ENCODE assay signal across 9 cellular contexts in genomic region chr14:104986487-104987164, GRCh38. TPM values are rescaled to one million over a fixed set of nuclear protein-coding genes. Genes with fewer than 3 reads are reported as not detected.
DNase-seq lines count a peak whose midpoint lies in the region; TF ChIP-seq lines count a peak whose summit lies in the region.
"Had no signal": no experiment of that assay in that cellular context is flagged by ENCODE, and none has a peak within 500 bp of the region (broad histone marks: within the 10 kb centered on the region; RNA-seq: fewer than 3 reads in every experiment).

No MANE protein-coding gene starts in this region.

- H3K36me3 ChIP-seq in HUES64 (ENCODE audit: insufficient read depth, low read length) (no peaks in the 10 kb centered on the region; the same call in 1 of the 2 replicates), muscle layer of colon (ENCODE audit: insufficient read depth, low read length) (no peaks in the 10 kb centered on the region)

- TF ChIP-seq POLR2A in lower leg skin (IDR thresholded peaks at IDR 0.05): no peak

- DNase-seq in cerebellum (ENCODE audit: low spot score): peak; percentile 49
- DNase-seq in NCI-H446 (lab: John Stamatoyannopoulos, UW): no peak
- no peak for DNase-seq in NCI-H1105 treated with DMSO at 0.1 percent for 48 hours (lab: John Stamatoyannopoulos, UW)
- no peak for DNase-seq in SHP77 (lab: John Stamatoyannopoulos, UW)
- no peak for DNase-seq in lower leg skin (ENCODE audit: low spot score in 2 of 2)
- DNase-seq: T1000 had no signal

- H3K4me3 ChIP-seq in HUES64 (ENCODE audit: low read length) (peak overlapping the region; percentile 84), muscle layer of colon (ENCODE audit: low read depth in 1 of 2, low read length in 2 of 2) (peak overlapping the region; percentile 55 to 87), lower leg skin (ENCODE audit: low read depth, poor library complexity, severe bottlenecking) (no peak overlapping the region)

- no peaks in the 10 kb centered on the region for H3K9me3 ChIP-seq in HUES64 (ENCODE audit: insufficient read depth, low read depth, low read length)
- H3K9me3 ChIP-seq in muscle layer of colon (ENCODE audit: low read length): no peaks in the 10 kb centered on the region

- WGBS in HUES64: 72% methylated on average over 19 of the region's 19 CpGs
- 57 to 68% methylated on average over 16 to 19 of the region's 19 CpGs for WGBS in lower leg skin, 2 donors

- H3K27ac ChIP-seq in 22Rv1: 0 out of 2 replicates have a peak overlapping the region, but pooled peaks have one; percentile 73
- no peak overlapping the region for H3K27ac ChIP-seq in HUES64 (ENCODE audit: low read depth, low read length)
- H3K27ac ChIP-seq in muscle layer of colon (ENCODE audit: low read depth, low read length): peak overlapping the region; percentile 32

- H3K4me1 ChIP-seq in HUES64 (ENCODE audit: insufficient read depth, low read length) (no peaks in the 10 kb centered on the region; the same call in 1 of the 2 replicates), muscle layer of colon (ENCODE audit: insufficient read depth, low read length) (peaks cover 12% of the 10 kb centered on the region)

- no peak for TF ChIP-seq CTCF in 22Rv1 (IDR thresholded peaks at IDR 0.05)
- no peak for TF ChIP-seq CTCF in lower leg skin (IDR thresholded peaks at IDR 0.05)

- H3K27me3 ChIP-seq in HUES64 (ENCODE audit: insufficient read depth, low read length): 0 out of 2 replicates have a peak, but pooled peaks cover 4% of the 10 kb centered on the region
- H3K27me3 ChIP-seq in muscle layer of colon (ENCODE audit: control insufficient read depth in 1 of 2, insufficient read depth in 2 of 2, low read length in 2 of 2): no peaks in the 10 kb centered on the region

- intact Hi-C loops in lower leg skin (cut with DNase I; ENCODE audit: low total_unique reads): no loop called here

- H3K9ac ChIP-seq in HUES64 (ENCODE audit: low read depth, low read length): no peak overlapping the region
- no peak overlapping the region for H3K9ac ChIP-seq in muscle layer of colon (ENCODE audit: low read length)

RNA-seq across cellular contexts. Expression of gene CLBA1, which starts 1.0 kb away (rescaled TPM):
- 3.4 TPM for polyA plus RNA-seq in HUES64 (2013, experiment 1 of 2)
- polyA plus RNA-seq in HUES64 (2013, experiment 2 of 2): 3.2 TPM
- total RNA-seq in cerebellum (7.5 TPM), lower leg skin (10 to 100 TPM in 1 of 4 donors, 1 to 10 TPM in 3; 2.2 to 11.7 (median 6.5) TPM)

RNA-seq across cellular contexts. Expression of gene AHNAK2, which starts 8.5 kb away (rescaled TPM):
- 0.55 TPM for polyA plus RNA-seq in HUES64 (2013, experiment 1 of 2)
- polyA plus RNA-seq in HUES64 (2013, experiment 2 of 2): 0.76 TPM
- 10.6 TPM for total RNA-seq in cerebellum
- total RNA-seq in lower leg skin: 100 to 1,000 TPM; 671 to 950 (median 756) TPM

RNA-seq across cellular contexts. Expression of gene CDCA4, which starts 34.3 kb away (rescaled TPM):
- 52.6 TPM for polyA plus RNA-seq in HUES64 (2013, experiment 1 of 2)
- 53.4 TPM for polyA plus RNA-seq in HUES64 (2013, experiment 2 of 2)
- total RNA-seq in cerebellum: 15.6 TPM
- 10 to 100 TPM; 39.3 to 45.7 (median 41.5) TPM for total RNA-seq in lower leg skin

Comparison
In these comparisons a context has a peak if more than half of its experiments do, and no peak if none do; other contexts are left out.
1. RNA of gene AHNAK2, which starts 8.5 kb away (total RNA-seq): 671 to 950 TPM in lower leg skin; 10.6 TPM in cerebellum (single experiment); every median in the first group is over 10 times any median in the second.